ENCODE assay signal across 23 cellular contexts in the genomic region with DNA sequence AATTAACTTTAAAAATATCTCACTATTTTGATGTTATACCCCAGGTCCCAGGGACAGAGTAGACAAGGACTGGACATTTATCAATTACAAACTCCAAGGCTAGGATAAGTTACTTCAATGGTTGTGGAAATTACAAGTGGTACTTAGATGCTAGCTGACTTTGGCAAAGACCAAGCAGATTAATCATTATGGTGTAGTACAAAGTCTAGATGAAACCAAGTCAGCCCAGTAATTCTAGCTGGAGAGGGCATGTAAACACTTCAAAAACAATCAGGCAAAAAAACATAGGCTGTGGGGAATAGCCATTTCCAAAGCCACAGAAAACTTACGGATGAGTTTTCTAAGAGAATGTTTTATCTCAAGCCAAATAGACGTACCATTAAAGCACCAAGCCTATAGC.
DNase-seq lines count a peak whose midpoint lies in the region; ATAC-seq, FAIRE-seq and TF ChIP-seq lines count a peak whose summit lies in the region.
"Had no signal": no experiment of that assay in that cellular context is flagged by ENCODE, and none has a peak within 500 bp of the region (broad histone marks: within the 10 kb centered on the region; RNA-seq: fewer than 3 reads in every experiment).

No MANE protein-coding gene starts in this region.

- no peak overlapping the region for H3K4me3 ChIP-seq in liver (ENCODE audit: low read depth in 1 of 3, low read length in 3 of 3)
- no peak overlapping the region for H3K4me3 ChIP-seq in HepG2 (replicated peaks in 1 of 3; ENCODE audit: insufficient read depth in 1 of 3, low read depth in 2 of 3, low read length in 3 of 3)
- no peak overlapping the region for H3K4me3 ChIP-seq in left lung
- H3K4me3 ChIP-seq: BLaER1 treated with 17β-estradiol and CSF1 and Interleukin-3, amounts not matched to agents 10 nM and 100 nM; GM23248 had no signal

- no peak for TF ChIP-seq POLR2A in HepG2 (IDR thresholded peaks at IDR 0.05; ENCODE audit: insufficient read depth in 1 of 2, low read depth in 2 of 2, low read length in 2 of 2)

- no peak overlapping the region for H3K4me2 ChIP-seq in HepG2 (ENCODE audit: low read depth, low read length)
- H3K4me2 ChIP-seq: BLaER1 treated with 17β-estradiol and CSF1 and Interleukin-3, amounts not matched to agents 10 nM and 100 nM; SK-N-SH had no signal

- H4K20me1 ChIP-seq in HepG2 (ENCODE audit: insufficient read depth, low read length), result no peaks in the 10 kb centered on the region
- H4K20me1 ChIP-seq: BLaER1 treated with 17β-estradiol and CSF1 and Interleukin-3, amounts not matched to agents 10 nM and 100 nM had no signal

- peak overlapping the region; percentile 23 to 59 for H3K27ac ChIP-seq in liver (ENCODE audit: low read depth in 1 of 2, low read length in 2 of 2)
- no peak overlapping the region for H3K27ac ChIP-seq in HepG2 (ENCODE audit: extremely low read length, insufficient read depth, low read length)
- H3K27ac ChIP-seq in left lung, result no peak overlapping the region
- H3K27ac ChIP-seq: BLaER1 treated with 17β-estradiol and CSF1 and Interleukin-3, amounts not matched to agents 10 nM and 100 nM; GM23248; RWPE1 had no signal

- H3K36me3 ChIP-seq in liver (ENCODE audit: control insufficient read depth in 4 of 4, insufficient read depth in 3 of 4, low read depth in 1 of 4, low read length in 3 of 4), result no peaks in the 10 kb centered on the region
- H3K36me3 ChIP-seq in HepG2 (replicated peaks in 1 of 2; ENCODE audit: control insufficient read depth in 1 of 2, insufficient read depth in 2 of 2, low read length in 2 of 2), result no peaks in the 10 kb centered on the region
- H3K36me3 ChIP-seq in left lung, result no peaks in the 10 kb centered on the region
- H3K36me3 ChIP-seq: BLaER1 treated with 17β-estradiol and CSF1 and Interleukin-3, amounts not matched to agents 10 nM and 100 nM had no signal

- no peak; the same call in 2 of the 3 replicates for ATAC-seq in HepG2
- ATAC-seq in left lung, result peak; percentile 80

- no peaks in the 10 kb centered on the region for H3K79me2 ChIP-seq in HepG2 (ENCODE audit: insufficient read depth, low read length)

- H3K27me3 ChIP-seq in liver (ENCODE audit: control insufficient read depth in 4 of 4, insufficient read depth in 4 of 4, low read length in 3 of 4), result no peaks in the 10 kb centered on the region
- no peaks in the 10 kb centered on the region; a peak in 2 of 5 replicates for H3K27me3 ChIP-seq in HepG2 (ENCODE audit: control insufficient read depth in 1 of 2, insufficient read depth in 2 of 2, low read length in 2 of 2)
- no peaks in the 10 kb centered on the region for H3K27me3 ChIP-seq in left lung
- H3K27me3 ChIP-seq: BLaER1 treated with 17β-estradiol and CSF1 and Interleukin-3, amounts not matched to agents 10 nM and 100 nM had no signal

- no peak overlapping the region for H2AFZ ChIP-seq in HepG2 (ENCODE audit: low read length)
- H2AFZ ChIP-seq: GM23248 had no signal

- TF ChIP-seq RAD21 in liver (IDR thresholded peaks at IDR 0.05) (peak; percentile 30 to 36), HepG2 (CRISPR knock-in tag; IDR thresholded peaks at IDR 0.05) (no peak)

- 32% methylated on average over 2 of the region's 2 CpGs for whole genome bisulfite sequencing in liver
- WGBS in HepG2 (ENCODE audit: low lambda C conversion rate), result 4% methylated on average over 2 of the region's 2 CpGs

- BruUV-seq in HepG2 (replicated peaks; lab: Mats Ljungman, UMichigan), result no TSS peak

- H3K9me3 ChIP-seq in liver (ENCODE audit: control insufficient read depth in 4 of 4, low read length in 3 of 4) (no peaks in the 10 kb centered on the region), HepG2 (ENCODE audit: low read length) (no peaks in the 10 kb centered on the region), left lung (no peaks in the 10 kb centered on the region)
- H3K9me3 ChIP-seq: BLaER1 treated with 17β-estradiol and CSF1 and Interleukin-3, amounts not matched to agents 10 nM and 100 nM; Caco-2; SK-N-SH had no signal

- intact Hi-C loops in HepG2 (cut with micrococcal nuclease; ENCODE audit: unreplicated experiment) (no loop called here), left lung (cut with DNase I) (no loop called here)

- FAIRE-seq in HepG2 (lab: Jason Lieb, UNC), result no peak
- FAIRE-seq: GM18507 had no signal

- DNase-seq in HepG2 (ENCODE audit: low spot score) (no peak), NCI-H510A treated with DMSO at 0.1 percent for 48 hours (lab: John Stamatoyannopoulos, UW) (peak; percentile 83), left lung (no peak), HT-29 (ENCODE audit: low spot score) (no peak), NCI-H526 treated with DMSO at 0.1 percent for 48 hours (lab: John Stamatoyannopoulos, UW) (no peak), NCI-H128 (lab: John Stamatoyannopoulos, UW; ENCODE audit: unreplicated experiment) (no peak)
- DNase-seq: 8988T; Caco-2; CD4-positive, alpha-beta memory T cell; GDM1; GM23248; HCEC 1CT; NCI-H1436; NCI-H1930; NCI-H226; NCI-H69; NK-92 treated with Interleukin-12 subunit alpha and Interleukin-12 subunit beta, amount 100 ng/mL, for 24 hours; SHP77 treated with DMSO at 0.1 percent for 48 hours; SK-N-SH had no signal

- TF ChIP-seq EP300 in HepG2 (IDR thresholded peaks at IDR 0.05; ENCODE audit: low read depth in 2 of 2, low read length in 2 of 2) (no peak), HepG2 (CRISPR knock-in tag; IDR thresholded peaks at IDR 0.05; ENCODE audit: borderline replicate concordance) (no peak)

- H3K9ac ChIP-seq in liver (ENCODE audit: low read depth in 1 of 2, low read length in 2 of 2) (no peak overlapping the region), HepG2 (ENCODE audit: insufficient read depth, low read depth, low read length) (no peak overlapping the region)
- H3K9ac ChIP-seq: BLaER1 treated with 17β-estradiol and CSF1 and Interleukin-3, amounts not matched to agents 10 nM and 100 nM; GM23248; SK-N-SH had no signal

- CTCF ChIA-PET in HepG2 (lab: Yijun Ruan, JAX; ENCODE audit: low intra/inter-chr PET ratio, low total read pairs), result no interaction called here

- POLR2A ChIA-PET in HepG2 (lab: Yijun Ruan, JAX), result no interaction called here

- TF ChIP-seq CTCF in liver (IDR thresholded peaks at IDR 0.05; ENCODE audit: low read depth, low read length, missing input control) (no peak), HepG2 (CRISPR knock-in tag; IDR thresholded peaks at IDR 0.05) (no peak), left lung (IDR thresholded peaks at IDR 0.05) (no peak)

- in situ Hi-C loops in HepG2 (cut with HindIII; ENCODE audit: extremely low pct_ligation_motif_present, low pct_unique_long_range_greater_than_20kb), result no loop called here

- H3K4me1 ChIP-seq in liver (ENCODE audit: control insufficient read depth in 4 of 4, insufficient read depth in 4 of 4, low read length in 3 of 4), result peaks cover 0 to 23% (median 5%) of the 10 kb centered on the region in 4 donors
- H3K4me1 ChIP-seq in HepG2 (ENCODE audit: insufficient read depth, low read length), result 0 out of 2 replicates have a peak, but pooled peaks cover 6% of the 10 kb centered on the region
- no peaks in the 10 kb centered on the region for H3K4me1 ChIP-seq in left lung
- H3K4me1 ChIP-seq: Caco-2 had no signal

TF ChIP-seq in liver, 16 proteins besides CTCF, POLR2A, EP300 and RAD21 (continues in another document):
- TF ChIP-seq, protein P1, sequence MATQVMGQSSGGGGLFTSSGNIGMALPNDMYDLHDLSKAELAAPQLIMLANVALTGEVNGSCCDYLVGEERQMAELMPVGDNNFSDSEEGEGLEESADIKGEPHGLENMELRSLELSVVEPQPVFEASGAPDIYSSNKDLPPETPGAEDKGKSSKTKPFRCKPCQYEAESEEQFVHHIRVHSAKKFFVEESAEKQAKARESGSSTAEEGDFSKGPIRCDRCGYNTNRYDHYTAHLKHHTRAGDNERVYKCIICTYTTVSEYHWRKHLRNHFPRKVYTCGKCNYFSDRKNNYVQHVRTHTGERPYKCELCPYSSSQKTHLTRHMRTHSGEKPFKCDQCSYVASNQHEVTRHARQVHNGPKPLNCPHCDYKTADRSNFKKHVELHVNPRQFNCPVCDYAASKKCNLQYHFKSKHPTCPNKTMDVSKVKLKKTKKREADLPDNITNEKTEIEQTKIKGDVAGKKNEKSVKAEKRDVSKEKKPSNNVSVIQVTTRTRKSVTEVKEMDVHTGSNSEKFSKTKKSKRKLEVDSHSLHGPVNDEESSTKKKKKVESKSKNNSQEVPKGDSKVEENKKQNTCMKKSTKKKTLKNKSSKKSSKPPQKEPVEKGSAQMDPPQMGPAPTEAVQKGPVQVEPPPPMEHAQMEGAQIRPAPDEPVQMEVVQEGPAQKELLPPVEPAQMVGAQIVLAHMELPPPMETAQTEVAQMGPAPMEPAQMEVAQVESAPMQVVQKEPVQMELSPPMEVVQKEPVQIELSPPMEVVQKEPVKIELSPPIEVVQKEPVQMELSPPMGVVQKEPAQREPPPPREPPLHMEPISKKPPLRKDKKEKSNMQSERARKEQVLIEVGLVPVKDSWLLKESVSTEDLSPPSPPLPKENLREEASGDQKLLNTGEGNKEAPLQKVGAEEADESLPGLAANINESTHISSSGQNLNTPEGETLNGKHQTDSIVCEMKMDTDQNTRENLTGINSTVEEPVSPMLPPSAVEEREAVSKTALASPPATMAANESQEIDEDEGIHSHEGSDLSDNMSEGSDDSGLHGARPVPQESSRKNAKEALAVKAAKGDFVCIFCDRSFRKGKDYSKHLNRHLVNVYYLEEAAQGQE (IDR thresholded peaks at IDR 0.05), result no peak
- TF ChIP-seq FOXA1 (IDR thresholded peaks at IDR 0.05), result peak; percentile 26

TF ChIP-seq in HepG2, 621 proteins besides CTCF, POLR2A, EP300 and RAD21 (continues in another document):
- TF ChIP-seq ZNF256 (CRISPR knock-in tag; conservative IDR thresholded peaks at IDR 0.05) (no peak), TRIM24 (CRISPR knock-in tag; IDR thresholded peaks at IDR 0.05) (no peak), SNRNP70 (IDR thresholded peaks at IDR 0.05; ENCODE audit: low read depth, low read length) (no peak), ZFP37 (CRISPR knock-in tag; IDR thresholded peaks at IDR 0.05; ENCODE audit: borderline replicate concordance) (no peak)
- TF ChIP-seq, protein P2, sequence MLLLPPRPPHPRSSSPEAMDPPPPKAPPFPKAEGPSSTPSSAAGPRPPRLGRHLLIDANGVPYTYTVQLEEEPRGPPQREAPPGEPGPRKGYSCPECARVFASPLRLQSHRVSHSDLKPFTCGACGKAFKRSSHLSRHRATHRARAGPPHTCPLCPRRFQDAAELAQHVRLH (CRISPR knock-in tag; IDR thresholded peaks at IDR 0.05; ENCODE audit: borderline replicate concordance, low read depth), result no peak
- TF ChIP-seq, protein P3, sequence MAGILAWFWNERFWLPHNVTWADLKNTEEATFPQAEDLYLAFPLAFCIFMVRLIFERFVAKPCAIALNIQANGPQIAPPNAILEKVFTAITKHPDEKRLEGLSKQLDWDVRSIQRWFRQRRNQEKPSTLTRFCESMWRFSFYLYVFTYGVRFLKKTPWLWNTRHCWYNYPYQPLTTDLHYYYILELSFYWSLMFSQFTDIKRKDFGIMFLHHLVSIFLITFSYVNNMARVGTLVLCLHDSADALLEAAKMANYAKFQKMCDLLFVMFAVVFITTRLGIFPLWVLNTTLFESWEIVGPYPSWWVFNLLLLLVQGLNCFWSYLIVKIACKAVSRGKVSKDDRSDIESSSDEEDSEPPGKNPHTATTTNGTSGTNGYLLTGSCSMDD (CRISPR knock-in tag; IDR thresholded peaks at IDR 0.05), result no peak

Comparison
In these comparisons a context has a peak if more than half of its experiments do, and no peak if none do; other contexts are left out.
1. H3K27ac ChIP-seq: peak in liver (2 of 2); none in HepG2 (single experiment) and left lung (0 of 2).